In genomic region chr9:70011366-70011765, GRCh38 we compare ENCODE assay signal across 19 cellular contexts. TPM values are rescaled to one million over a fixed set of nuclear protein-coding genes. Genes with fewer than 3 reads are reported as not detected.
DNase-seq lines count a peak whose midpoint lies in the region; ATAC-seq, FAIRE-seq and TF ChIP-seq lines count a peak whose summit lies in the region.
"Had no signal": no experiment of that assay in that cellular context is flagged by ENCODE, and none has a peak within 500 bp of the region (broad histone marks: within the 10 kb centered on the region; RNA-seq: fewer than 3 reads in every experiment).

No MANE protein-coding gene starts in this region.

- no peak overlapping the region for H3K4me3 Mint-ChIP-seq in activated T-cell treated with anti-CD3 and anti-CD28 coated beads, Interleukin-2, amount 50 U/mL, for 72 hours

- no peak overlapping the region for H3K27ac Mint-ChIP-seq in activated T-cell treated with anti-CD3 and anti-CD28 coated beads, Interleukin-2, amount 50 U/mL, for 72 hours

- peaks cover 18% of the 10 kb centered on the region for H3K27me3 Mint-ChIP-seq in activated T-cell treated with anti-CD3 and anti-CD28 coated beads, Interleukin-2, amount 50 U/mL, for 72 hours (ENCODE audit: low read depth)

- peak overlapping the region; percentile 2 to 16 for H3K27ac ChIP-seq in right atrium auricular region
- no peak overlapping the region for H3K27ac ChIP-seq in HepG2 (ENCODE audit: extremely low read length, insufficient read depth, low read length)

- H3K4me1 ChIP-seq in right atrium auricular region (no peaks in the 10 kb centered on the region), HepG2 (ENCODE audit: insufficient read depth, low read length) (peaks cover 7% of the 10 kb centered on the region)

- H3K27me3 ChIP-seq in right atrium auricular region (no peaks in the 10 kb centered on the region), HepG2 (ENCODE audit: control insufficient read depth in 1 of 2, insufficient read depth in 2 of 2, low read length in 2 of 2) (no peaks in the 10 kb centered on the region)

- H3K79me2 ChIP-seq in HepG2 (ENCODE audit: insufficient read depth, low read length) = no peaks in the 10 kb centered on the region

- no peak for TF ChIP-seq RAD21 in HepG2 (CRISPR knock-in tag; IDR thresholded peaks at IDR 0.05)

- no peak for TF ChIP-seq POLR2A in HepG2 (IDR thresholded peaks at IDR 0.05; ENCODE audit: insufficient read depth in 1 of 2, low read depth in 2 of 2, low read length in 2 of 2)

- H3K4me3 ChIP-seq in right atrium auricular region (no peak overlapping the region), HepG2 (replicated peaks in 1 of 3; ENCODE audit: insufficient read depth in 1 of 3, low read depth in 2 of 3, low read length in 3 of 3) (no peak overlapping the region)

- POLR2A ChIA-PET in HepG2 (lab: Yijun Ruan, JAX) = no interaction called here

- BruUV-seq in HepG2 (replicated peaks; lab: Mats Ljungman, UMichigan) = no TSS peak

- intact Hi-C loops in left ventricle myocardium superior (cut with micrococcal nuclease) (no loop called here), HepG2 (cut with micrococcal nuclease; ENCODE audit: unreplicated experiment) (no loop called here)

- no peaks in the 10 kb centered on the region for H3K36me3 Mint-ChIP-seq in activated T-cell treated with anti-CD3 and anti-CD28 coated beads, Interleukin-2, amount 50 U/mL, for 72 hours (ENCODE audit: insufficient read depth in 2 of 2)

- H3K4me1 Mint-ChIP-seq in activated T-cell treated with anti-CD3 and anti-CD28 coated beads, Interleukin-2, amount 50 U/mL, for 72 hours (ENCODE audit: low read depth) = no peaks in the 10 kb centered on the region

- FAIRE-seq in HepG2 (lab: Jason Lieb, UNC) = no peak

- ATAC-seq in left ventricle myocardium superior (no peak), HepG2 (no peak)
- ATAC-seq in activated T-cell treated with anti-CD3 and anti-CD28 coated beads, Interleukin-2, amount 50 U/mL, for 72 hours (replicated peaks in 1 of 2) = no peak

- H3K4me2 ChIP-seq in HepG2 (ENCODE audit: low read depth, low read length) = no peak overlapping the region

- TF ChIP-seq EP300 in HepG2 (IDR thresholded peaks at IDR 0.05; ENCODE audit: low read depth in 2 of 2, low read length in 2 of 2) (no peak), HepG2 (CRISPR knock-in tag; IDR thresholded peaks at IDR 0.05; ENCODE audit: borderline replicate concordance) (no peak)

- no peak overlapping the region for H3K9ac ChIP-seq in HepG2 (ENCODE audit: insufficient read depth, low read depth, low read length)

- TF ChIP-seq CTCF in right atrium auricular region (IDR thresholded peaks at IDR 0.05) (no peak), HepG2 (CRISPR knock-in tag; IDR thresholded peaks at IDR 0.05) (no peak)

- no peaks in the 10 kb centered on the region for H3K36me3 ChIP-seq in right atrium auricular region
- H3K36me3 ChIP-seq in HepG2 (replicated peaks in 1 of 2; ENCODE audit: control insufficient read depth in 1 of 2, insufficient read depth in 2 of 2, low read length in 2 of 2) = no peaks in the 10 kb centered on the region

- WGBS in HepG2 (ENCODE audit: low lambda C conversion rate) = 30% methylated on average over 1 of the region's 1 CpG

- DNase-seq in right atrium auricular region (ENCODE audit: low spot score) = no peak
- DNase-seq in left ventricle myocardium superior = no peak
- peak; percentile 30 for DNase-seq in RKO (ENCODE audit: low spot score)
- DNase-seq in myocyte (ENCODE audit: low read depth) = peak; percentile 62
- DNase-seq in activated T-cell treated with anti-CD3 and anti-CD28 coated beads, Interleukin-2, amount 50 U/mL, for 72 hours = no peak
- DNase-seq in NCI-H1436 treated with DMSO at 0.1 percent for 48 hours (lab: John Stamatoyannopoulos, UW) = no peak
- DNase-seq in HepG2 (ENCODE audit: low spot score) = no peak
- DNase-seq: C1 segment of cervical spinal cord; GOT3; KBM-7; MM.1S; NCI-H1105 treated with DMSO at 0.1 percent for 48 hours; NCI-H187; NCI-H226; NCI-H524 treated with DMSO at 0.1 percent for 48 hours; NK-92 treated with Interleukin-12 subunit alpha and Interleukin-12 subunit beta, amount 100 ng/mL, for 24 hours; RPMI8226 had no signal

- H2AFZ ChIP-seq in HepG2 (ENCODE audit: low read length) = no peak overlapping the region

- CTCF ChIA-PET in HepG2 (lab: Yijun Ruan, JAX; ENCODE audit: low intra/inter-chr PET ratio, low total read pairs) = no interaction called here

- peaks cover 0 to 2% of the 10 kb centered on the region in 2 donors for H3K9me3 Mint-ChIP-seq in activated T-cell treated with anti-CD3 and anti-CD28 coated beads, Interleukin-2, amount 50 U/mL, for 72 hours

- H3K9me3 ChIP-seq in right atrium auricular region (no peaks in the 10 kb centered on the region), HepG2 (ENCODE audit: low read length) (no peaks in the 10 kb centered on the region)

- no peaks in the 10 kb centered on the region for H4K20me1 ChIP-seq in HepG2 (ENCODE audit: insufficient read depth, low read length)

- in situ Hi-C loops in HepG2 (cut with HindIII; ENCODE audit: extremely low pct_ligation_motif_present, low pct_unique_long_range_greater_than_20kb) = no loop called here

TF ChIP-seq in HepG2, 621 proteins besides CTCF, POLR2A, EP300 and RAD21:
- no peak for TF ChIP-seq ZNF280B (CRISPR knock-in tag; IDR thresholded peaks at IDR 0.05; ENCODE audit: borderline replicate concordance)
- no peak for TF ChIP-seq MATR3 (CRISPR knock-in tag; IDR thresholded peaks at IDR 0.05)
- no peak for TF ChIP-seq NBN (conservative IDR thresholded peaks at IDR 0.05)

RNA-seq across cellular contexts. Expression of gene MAMDC2, which starts 32.3 kb away (rescaled TPM):
- total RNA-seq in right atrium auricular region = 10 to 100 TPM; 28.8 to 32.5 TPM
- 8.9 TPM for total RNA-seq in left ventricle myocardium superior
- 93.5 and 163 TPM in 2 replicates for total RNA-seq in myocyte
- 41.9 TPM for polyA plus RNA-seq in myocyte (2012)
- not detected for total RNA-seq in activated T-cell treated with anti-CD3 and anti-CD28 coated beads, Interleukin-2, amount 50 U/mL, for 72 hours
- not detected in 2 replicates for total RNA-seq in HepG2 (2016; rRNA removed; fragmentation: Illumina TruSeq; extraction: Trizol)
- total RNA-seq in HepG2 (2016; cell fraction: cytosol; rRNA removed; fragmentation: Illumina TruSeq; extraction: Trizol; ENCODE audit: low read depth) = not detected in 2 replicates
- not detected in 2 replicates for total RNA-seq in HepG2 (2016; cell fraction: insoluble cytoplasmic fraction; rRNA removed; fragmentation: Illumina TruSeq; extraction: Trizol)
- total RNA-seq in HepG2 (2016; cell fraction: membrane; rRNA removed; fragmentation: Illumina TruSeq; extraction: Trizol) = not detected in 2 replicates
- total RNA-seq in HepG2 (2016; cell fraction: nucleus; rRNA removed; fragmentation: Illumina TruSeq; extraction: Trizol) = not detected in 2 replicates
- polyA plus RNA-seq in HepG2 (2011; rRNA removed) = 0.03 TPM in 1 of 2 replicates, not detected in the other
- polyA plus RNA-seq in HepG2 (2011; cell fraction: cytosol; rRNA removed) = 0.01 TPM in 1 of 2 replicates, not detected in the other
- not detected in 2 replicates for polyA plus RNA-seq in HepG2 (2011; cell fraction: nucleus; rRNA removed)
- not detected in 2 replicates for polyA plus RNA-seq in HepG2 (2012)
- not detected in 2 replicates for polyA plus RNA-seq in HepG2 (2016; cell fraction: cytosol; fragmentation: Illumina TruSeq; extraction: Trizol; ENCODE audit: low read depth)
- polyA plus RNA-seq in HepG2 (2016; cell fraction: insoluble cytoplasmic fraction; fragmentation: Illumina TruSeq; extraction: Trizol; ENCODE audit: low read depth) = not detected in 2 replicates
- not detected in 2 replicates for polyA plus RNA-seq in HepG2 (2016; cell fraction: membrane; fragmentation: Illumina TruSeq; extraction: Trizol; ENCODE audit: low read depth)
- polyA plus RNA-seq in HepG2 (2016; cell fraction: nucleus; fragmentation: Illumina TruSeq; extraction: Trizol; ENCODE audit: insufficient read depth, low read depth) = not detected in 2 replicates
- polyA minus RNA-seq in HepG2 (2011; rRNA and poly(A)+ RNA removed; ENCODE audit: low replicate concordance) = 0.19 TPM in 1 of 2 replicates, not detected in the other
- polyA minus RNA-seq in HepG2 (2011; cell fraction: cytosol; rRNA and poly(A)+ RNA removed) = not detected in 2 replicates
- polyA minus RNA-seq in HepG2 (2011; cell fraction: nucleus; rRNA and poly(A)+ RNA removed) = not detected in 2 replicates
- total RNA-seq: A673, OCI-LY7 had no signal

Comparison
In these comparisons a context has a peak if more than half of its experiments do, and no peak if none do; other contexts are left out.
1. DNase-seq: peak in RKO (single experiment) and myocyte (single experiment); none in right atrium auricular region (single experiment), left ventricle myocardium superior (single experiment), activated T-cell treated with anti-CD3 and anti-CD28 coated beads, Interleukin-2, amount 50 U/mL, for 72 hours (0 of 2), NCI-H1436 treated with DMSO at 0.1 percent for 48 hours (single experiment) and HepG2 (single experiment).